ENCODE assay signal across 15 cellular contexts in the genomic region with DNA sequence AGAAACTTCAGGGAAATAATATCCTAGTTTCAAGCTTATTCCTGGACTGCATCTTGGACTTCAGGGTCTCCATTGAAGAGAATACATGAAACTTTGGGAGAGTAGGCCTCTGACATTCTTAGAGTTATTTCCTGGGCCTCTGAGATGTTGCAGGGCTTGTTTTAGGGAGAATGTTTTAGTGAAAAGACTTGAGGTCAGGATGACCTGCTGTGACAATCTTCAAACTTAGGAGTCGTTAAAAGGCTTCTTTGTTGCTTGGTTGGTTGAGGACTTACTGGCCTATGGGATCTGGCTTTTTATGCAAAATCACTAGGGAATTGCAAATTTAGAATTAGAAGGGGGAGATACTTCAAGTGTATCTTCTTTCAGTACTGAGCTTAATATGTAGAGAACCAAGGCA.
DNase-seq lines count a peak whose midpoint lies in the region; ATAC-seq, FAIRE-seq and TF ChIP-seq lines count a peak whose summit lies in the region.
"Had no signal": no experiment of that assay in that cellular context is flagged by ENCODE, and none has a peak within 500 bp of the region (broad histone marks: within the 10 kb centered on the region; RNA-seq: fewer than 3 reads in every experiment).

No MANE protein-coding gene starts in this region.

- H3K9ac ChIP-seq in HUES48 (ENCODE audit: low read depth, low read length) (no peak overlapping the region), keratinocyte (ENCODE audit: control insufficient read depth, extremely low read depth, insufficient read depth, low read length) (no peak overlapping the region)
- H3K9ac ChIP-seq: KMS-11 had no signal

- no peaks in the 10 kb centered on the region for H3K9me3 Mint-ChIP-seq in activated T-helper 1 cell treated with anti-CD3 and anti-CD28 coated beads, Interleukin-12 subunit alpha, Interleukin-12 subunit beta, Interleukin-2, Interleukin-4 antibody, amounts not matched to agents 30 ng/mL and 10 ng/mL and 1 ng/mL, durations not matched to agents 14 hours and 24 hours and 36 hours

- no peak overlapping the region for H3K4me2 ChIP-seq in keratinocyte (ENCODE audit: control insufficient read depth, extremely low read depth, insufficient read depth, low read depth, low read length)
- H3K4me2 ChIP-seq: KMS-11, PC-9 had no signal

- H3K4me1 Mint-ChIP-seq in activated T-helper 1 cell treated with anti-CD3 and anti-CD28 coated beads, Interleukin-12 subunit alpha, Interleukin-12 subunit beta, Interleukin-2, Interleukin-4 antibody, amounts not matched to agents 30 ng/mL and 10 ng/mL and 1 ng/mL, durations not matched to agents 14 hours and 24 hours and 36 hours (ENCODE audit: low read depth), result no peaks in the 10 kb centered on the region

- intact Hi-C loops in lower lobe of right lung (cut with DNase I), result no loop called here
- intact Hi-C loops in activated T-helper 1 cell treated with anti-CD3 and anti-CD28 coated beads, Interleukin-12 subunit alpha, Interleukin-12 subunit beta, Interleukin-2, Interleukin-4 antibody, amounts not matched to agents 30 ng/mL and 10 ng/mL and 1 ng/mL, durations not matched to agents 14 hours and 24 hours and 36 hours (cut with micrococcal nuclease), result loop anchor here (5.0 kb wide), 1 partner anchor 88 kb away; no protein-coding TSS in a partner anchor

- H3K4me1 ChIP-seq in HUES48 (ENCODE audit: control insufficient read depth, insufficient read depth, low read length), result peaks cover 38% of the 10 kb centered on the region
- peaks cover 12% of the 10 kb centered on the region for H3K4me1 ChIP-seq in keratinocyte (ENCODE audit: control insufficient read depth, extremely low read depth, insufficient read depth, low read length)
- H3K4me1 ChIP-seq in effector memory CD4-positive, alpha-beta T cell (ENCODE audit: control insufficient read depth, insufficient read depth, low read length, poor library complexity, severe bottlenecking), result no peaks in the 10 kb centered on the region
- no peaks in the 10 kb centered on the region for H3K4me1 ChIP-seq in lower lobe of right lung
- H3K4me1 ChIP-seq: HAP-1 had no signal

- no peak for DNase-seq in keratinocyte (ENCODE audit: low read depth, low spot score)
- DNase-seq in effector memory CD4-positive, alpha-beta T cell, result no peak
- DNase-seq in lower lobe of right lung, result no peak
- no peak for DNase-seq in midbrain (lab: John Stamatoyannopoulos, UW)
- no peak for DNase-seq in activated T-helper 1 cell treated with anti-CD3 and anti-CD28 coated beads, Interleukin-12 subunit alpha, Interleukin-12 subunit beta, Interleukin-2, Interleukin-4 antibody, amounts not matched to agents 30 ng/mL and 10 ng/mL and 1 ng/mL, durations not matched to agents 14 hours and 24 hours and 36 hours (ENCODE audit: low spot score)
- DNase-seq: NCI-H1436, NCI-H2081, NCI-H510A, NCI-H774, PC-9, SJCRH30 had no signal

- no peaks in the 10 kb centered on the region for H3K36me3 Mint-ChIP-seq in activated T-helper 1 cell treated with anti-CD3 and anti-CD28 coated beads, Interleukin-12 subunit alpha, Interleukin-12 subunit beta, Interleukin-2, Interleukin-4 antibody, amounts not matched to agents 30 ng/mL and 10 ng/mL and 1 ng/mL, durations not matched to agents 14 hours and 24 hours and 36 hours (ENCODE audit: low read depth)

- no peaks in the 10 kb centered on the region for H4K20me1 ChIP-seq in keratinocyte (ENCODE audit: control insufficient read depth, extremely low read depth, insufficient read depth, low read length)

- H3K27me3 Mint-ChIP-seq in activated T-helper 1 cell treated with anti-CD3 and anti-CD28 coated beads, Interleukin-12 subunit alpha, Interleukin-12 subunit beta, Interleukin-2, Interleukin-4 antibody, amounts not matched to agents 30 ng/mL and 10 ng/mL and 1 ng/mL, durations not matched to agents 14 hours and 24 hours and 36 hours (ENCODE audit: insufficient read depth), result no peaks in the 10 kb centered on the region

- no peaks in the 10 kb centered on the region for H3K9me1 ChIP-seq in keratinocyte (ENCODE audit: control insufficient read depth, extremely low read depth, insufficient read depth, low read length)

- no peaks in the 10 kb centered on the region for H3K79me2 ChIP-seq in keratinocyte (ENCODE audit: control insufficient read depth, insufficient read depth, low read length)

- no peak overlapping the region for H3K4me3 Mint-ChIP-seq in activated T-helper 1 cell treated with anti-CD3 and anti-CD28 coated beads, Interleukin-12 subunit alpha, Interleukin-12 subunit beta, Interleukin-2, Interleukin-4 antibody, amounts not matched to agents 30 ng/mL and 10 ng/mL and 1 ng/mL, durations not matched to agents 14 hours and 24 hours and 36 hours

- peak; percentile 2 for ATAC-seq in GM21367 (IDR thresholded peaks at IDR 0.05; ENCODE audit: unreplicated experiment)
- ATAC-seq in lower lobe of right lung, result no peak

- peak overlapping the region; percentile 26 for H3K27ac ChIP-seq in HUES48 (ENCODE audit: low read depth, low read length)
- H3K27ac ChIP-seq in keratinocyte (ENCODE audit: control insufficient read depth, insufficient read depth, low read length), result no peak overlapping the region
- H3K27ac ChIP-seq in effector memory CD4-positive, alpha-beta T cell (ENCODE audit: insufficient read depth, low read length, poor library complexity, severe bottlenecking), result no peak overlapping the region
- no peak overlapping the region for H3K27ac ChIP-seq in lower lobe of right lung
- H3K27ac ChIP-seq: KMS-11, PC-9 had no signal

- H3K27ac Mint-ChIP-seq in activated T-helper 1 cell treated with anti-CD3 and anti-CD28 coated beads, Interleukin-12 subunit alpha, Interleukin-12 subunit beta, Interleukin-2, Interleukin-4 antibody, amounts not matched to agents 30 ng/mL and 10 ng/mL and 1 ng/mL, durations not matched to agents 14 hours and 24 hours and 36 hours, result no peak overlapping the region

- dilution Hi-C loops in keratinocyte (cut with MboI; ENCODE audit: extremely low pct_ligation_motif_present, low sequenced_read_pairs), result no loop called here

- H2AFZ ChIP-seq in keratinocyte (ENCODE audit: control insufficient read depth, low read length), result no peak overlapping the region
- H2AFZ ChIP-seq: PC-9 had no signal

- no peak overlapping the region for H3K4me3 ChIP-seq in HUES48 (ENCODE audit: low read depth, low read length)
- no peak overlapping the region for H3K4me3 ChIP-seq in keratinocyte (ENCODE audit: control insufficient read depth in 2 of 3, extremely low read depth in 1 of 3, insufficient read depth in 2 of 3, low read depth in 1 of 3, low read length in 3 of 3)
- H3K4me3 ChIP-seq in effector memory CD4-positive, alpha-beta T cell (ENCODE audit: insufficient read depth, low read depth, low read length, poor library complexity, severe bottlenecking), result no peak overlapping the region
- H3K4me3 ChIP-seq in lower lobe of right lung, result no peak overlapping the region
- H3K4me3 ChIP-seq: HAP-1, PC-9, SJCRH30 had no signal

- no peaks in the 10 kb centered on the region for H3K36me3 ChIP-seq in HUES48 (ENCODE audit: control insufficient read depth, insufficient read depth, low read length)
- no peaks in the 10 kb centered on the region for H3K36me3 ChIP-seq in keratinocyte (ENCODE audit: control insufficient read depth in 2 of 2, extremely low read depth in 1 of 2, insufficient read depth in 2 of 2, low read length in 2 of 2)
- no peaks in the 10 kb centered on the region for H3K36me3 ChIP-seq in effector memory CD4-positive, alpha-beta T cell (ENCODE audit: control insufficient read depth, insufficient read depth, low read length)
- no peaks in the 10 kb centered on the region for H3K36me3 ChIP-seq in lower lobe of right lung
- H3K36me3 ChIP-seq: HAP-1, SJCRH30 had no signal

- H3K27me3 ChIP-seq in HUES48 (ENCODE audit: control insufficient read depth, insufficient read depth, low read length) (no peaks in the 10 kb centered on the region), keratinocyte (ENCODE audit: control insufficient read depth, extremely low read depth, insufficient read depth, low read length) (no peaks in the 10 kb centered on the region), lower lobe of right lung (ENCODE audit: low read depth) (no peaks in the 10 kb centered on the region)
- no peaks in the 10 kb centered on the region for H3K27me3 ChIP-seq in effector memory CD4-positive, alpha-beta T cell (replicated peaks; ENCODE audit: control insufficient read depth, insufficient read depth, low read length, poor library complexity, severe bottlenecking)
- H3K27me3 ChIP-seq: SJCRH30 had no signal

- TF ChIP-seq CTCF in keratinocyte (optimal IDR thresholded peaks at IDR 0.05 in 1 of 3, IDR thresholded peaks at IDR 0.05 in 1 of 3, conservative IDR thresholded peaks at IDR 0.05 in 1 of 3; ENCODE audit: extremely low read depth in 1 of 3, insufficient read depth in 2 of 3, low read length in 3 of 3) (no peak), lower lobe of right lung (IDR thresholded peaks at IDR 0.05) (no peak)

- peak; percentile 34 for FAIRE-seq in keratinocyte (lab: Jason Lieb, UNC)

- H3K9me3 ChIP-seq in HUES48 (ENCODE audit: control insufficient read depth, insufficient read depth, low read length) (no peaks in the 10 kb centered on the region), keratinocyte (ENCODE audit: control insufficient read depth, low read depth, low read length) (no peaks in the 10 kb centered on the region), lower lobe of right lung (no peaks in the 10 kb centered on the region)
- H3K9me3 ChIP-seq in effector memory CD4-positive, alpha-beta T cell (ENCODE audit: control insufficient read depth, low read length), result no peaks in the 10 kb centered on the region
- H3K9me3 ChIP-seq: HAP-1, SJCRH30 had no signal
